In the genomic region with DNA sequence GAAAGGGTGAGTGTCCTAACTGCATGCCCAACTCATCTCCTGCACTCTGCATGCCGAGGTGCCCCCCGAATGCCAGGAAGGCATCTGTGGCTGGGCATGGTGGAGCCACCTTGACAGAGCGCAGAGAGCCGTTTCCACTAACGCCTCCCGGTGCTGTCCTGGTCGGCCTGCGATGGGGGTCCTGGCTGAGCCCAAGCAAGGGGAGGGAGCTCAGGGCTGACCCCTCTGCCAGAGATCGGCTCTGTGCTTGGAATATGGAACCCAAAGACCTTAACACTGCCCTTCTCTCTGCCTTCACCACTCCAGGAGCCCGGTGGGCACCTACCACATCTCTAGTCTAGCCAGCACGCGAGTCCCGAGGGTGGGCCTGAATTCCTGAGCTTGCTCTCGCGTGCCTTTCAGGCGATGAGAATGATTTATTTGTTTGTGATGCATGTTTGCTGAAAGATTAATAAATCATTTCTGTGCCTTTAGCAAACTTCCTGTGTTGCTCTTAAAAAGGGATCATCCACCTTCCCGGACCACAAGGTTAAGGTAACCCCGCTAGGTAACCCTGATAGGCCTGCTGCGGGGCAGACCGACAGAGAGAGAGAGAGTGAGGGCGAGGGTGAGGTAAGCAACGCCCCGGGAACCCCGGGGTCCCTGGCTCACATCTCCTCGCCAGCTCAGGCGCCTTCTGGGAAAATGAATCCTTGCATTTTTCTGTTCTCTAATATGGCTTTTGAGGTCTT, we compare ENCODE assay signal across 16 cellular contexts. TPM values are rescaled to one million over a fixed set of nuclear protein-coding genes. Genes with fewer than 3 reads are reported as not detected.
"Had no signal": no experiment of that assay in that cellular context is flagged by ENCODE, and none has a peak within 500 bp of the region (broad histone marks: within the 10 kb centered on the region; RNA-seq: fewer than 3 reads in every experiment).

No MANE protein-coding gene starts in this region.

- H3K27ac Mint-ChIP-seq: activated CD4-positive, alpha-beta T cell treated with anti-CD3 and anti-CD28 coated beads for 36 hours; activated CD8-positive, alpha-beta T cell treated with anti-CD3 and anti-CD28 coated beads, Interleukin-2, amount 10 ng/mL, durations not matched to agents 7 days and 5 days; activated naive CD4-positive, alpha-beta T cell treated with anti-CD3 and anti-CD28 coated beads for 36 hours; activated T-helper 1 cell treated with anti-CD3 and anti-CD28 coated beads, Interleukin-12 subunit alpha, Interleukin-12 subunit beta, Interleukin-2, Interleukin-4 antibody, amounts not matched to agents 30 ng/mL and 10 ng/mL and 1 ng/mL, durations not matched to agents 14 hours and 24 hours and 36 hours; memory B cell; nephron; stimulated activated effector memory CD8-positive, alpha-beta T cell treated with anti-CD3 and anti-CD28 coated beads, Interleukin-12 subunit alpha, Interleukin-12 subunit beta, amount 100 ng/mL, for 72 hours had no signal

- H3K4me3 ChIP-seq: adrenal gland, coronary artery, heart right ventricle, pancreas, skin epidermis had no signal

- ATAC-seq: activated CD4-positive, alpha-beta T cell treated with anti-CD3 and anti-CD28 coated beads for 36 hours; activated CD8-positive, alpha-beta T cell treated with anti-CD3 and anti-CD28 coated beads, Interleukin-2, amount 10 ng/mL, durations not matched to agents 7 days and 5 days; pancreas had no signal

- H3K4me1 ChIP-seq: pancreas had no signal

- H3K4me3 Mint-ChIP-seq: activated CD4-positive, alpha-beta T cell treated with anti-CD3 and anti-CD28 coated beads for 36 hours; activated CD8-positive, alpha-beta T cell treated with anti-CD3 and anti-CD28 coated beads, Interleukin-2, amount 10 ng/mL, durations not matched to agents 7 days and 5 days; activated naive CD4-positive, alpha-beta T cell treated with anti-CD3 and anti-CD28 coated beads for 36 hours; activated T-helper 1 cell treated with anti-CD3 and anti-CD28 coated beads, Interleukin-12 subunit alpha, Interleukin-12 subunit beta, Interleukin-2, Interleukin-4 antibody, amounts not matched to agents 30 ng/mL and 10 ng/mL and 1 ng/mL, durations not matched to agents 14 hours and 24 hours and 36 hours; memory B cell; nephron; stimulated activated effector memory CD8-positive, alpha-beta T cell treated with anti-CD3 and anti-CD28 coated beads, Interleukin-12 subunit alpha, Interleukin-12 subunit beta, amount 100 ng/mL, for 72 hours had no signal

- H3K9me3 ChIP-seq: adrenal gland, heart right ventricle, pancreas had no signal

- DNase-seq: activated CD4-positive, alpha-beta T cell treated with anti-CD3 and anti-CD28 coated beads for 36 hours; activated CD8-positive, alpha-beta memory T cell treated with anti-CD3 and anti-CD28 coated beads, Interleukin-2, amount 50 U/mL, for 48 hours; activated CD8-positive, alpha-beta T cell treated with anti-CD3 and anti-CD28 coated beads, Interleukin-2, amount 10 ng/mL, durations not matched to agents 7 days and 5 days; activated naive CD4-positive, alpha-beta T cell treated with anti-CD3 and anti-CD28 coated beads for 36 hours; caudate nucleus; effector CD4-positive, alpha-beta T cell; heart right ventricle; trophoblast cell had no signal

- H3K27me3 Mint-ChIP-seq: activated CD4-positive, alpha-beta T cell treated with anti-CD3 and anti-CD28 coated beads for 36 hours; memory B cell had no signal

- H3K27ac ChIP-seq: adrenal gland, coronary artery, pancreas, skin epidermis had no signal

- H3K27me3 ChIP-seq: adrenal gland, heart right ventricle, pancreas had no signal

- H3K9me3 Mint-ChIP-seq: activated naive CD4-positive, alpha-beta T cell treated with anti-CD3 and anti-CD28 coated beads for 36 hours; activated T-helper 1 cell treated with anti-CD3 and anti-CD28 coated beads, Interleukin-12 subunit alpha, Interleukin-12 subunit beta, Interleukin-2, Interleukin-4 antibody, amounts not matched to agents 30 ng/mL and 10 ng/mL and 1 ng/mL, durations not matched to agents 14 hours and 24 hours and 36 hours; memory B cell; nephron; stimulated activated effector memory CD8-positive, alpha-beta T cell treated with anti-CD3 and anti-CD28 coated beads, Interleukin-12 subunit alpha, Interleukin-12 subunit beta, amount 100 ng/mL, for 72 hours had no signal

- H3K4me1 Mint-ChIP-seq: activated CD4-positive, alpha-beta T cell treated with anti-CD3 and anti-CD28 coated beads for 36 hours; memory B cell; stimulated activated effector memory CD8-positive, alpha-beta T cell treated with anti-CD3 and anti-CD28 coated beads, Interleukin-12 subunit alpha, Interleukin-12 subunit beta, amount 100 ng/mL, for 72 hours had no signal

RNA-seq across cellular contexts. Expression of a gene that starts 55.8 kb away (rescaled TPM):
- total RNA-seq: activated CD4-positive, alpha-beta T cell treated with anti-CD3 and anti-CD28 coated beads for 36 hours; activated CD8-positive, alpha-beta T cell treated with anti-CD3 and anti-CD28 coated beads, Interleukin-2, amount 10 ng/mL, durations not matched to agents 7 days and 5 days; activated naive CD4-positive, alpha-beta T cell treated with anti-CD3 and anti-CD28 coated beads for 36 hours had no signal
